ENCODE assay signal across 7 cellular contexts in the genomic region with DNA sequence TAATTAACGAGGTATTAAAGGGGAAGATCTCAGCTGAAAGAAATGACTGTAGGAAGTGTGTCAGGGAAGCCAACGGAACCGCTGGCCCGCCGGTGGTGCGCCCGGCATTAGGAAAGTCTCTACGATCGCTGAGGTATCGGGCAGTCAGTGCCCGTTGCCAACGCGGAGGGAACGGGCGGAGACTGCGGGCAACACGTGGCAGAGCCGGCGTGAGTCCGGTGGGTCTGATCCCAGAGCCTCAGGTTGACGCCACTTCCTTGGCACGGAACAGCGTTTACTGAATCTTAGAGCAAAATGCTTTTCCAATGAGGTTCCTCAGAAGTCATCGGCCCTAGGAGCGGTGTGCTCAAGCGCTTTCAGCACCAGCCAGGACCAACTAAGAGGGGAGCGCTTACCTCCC.
DNase-seq lines count a peak whose midpoint lies in the region; ATAC-seq and TF ChIP-seq lines count a peak whose summit lies in the region.
"Not testable (repeated sequence)": the region's sequence is repeated elsewhere in the genome, so short reads cannot be mapped to it uniquely, and the experiment has no call there.

No MANE protein-coding gene starts in this region.

- CTCF ChIA-PET in activated B cell treated with CpG ODN at 0.5 μM for 24 hours (lab: Charles Lee) = not testable (repeated sequence)

- not testable (repeated sequence) for H3K4me1 ChIP-seq in ES-I3 (ENCODE audit: insufficient read depth, low read length); lower lobe of right lung

- ATAC-seq in activated B cell treated with CpG ODN at 0.5 μM for 24 hours (ENCODE audit: low read depth) = not testable (repeated sequence)
- ATAC-seq in lower lobe of right lung = peak; percentile 51 to 55

- POLR2A ChIA-PET in activated B cell treated with CpG ODN at 0.5 μM for 24 hours (lab: Charles Lee) = not testable (repeated sequence)

- not testable (repeated sequence) for H3K27ac ChIP-seq in lower lobe of right lung

- intact Hi-C loops in activated B cell treated with CpG ODN at 0.5 μM for 24 hours (cut with micrococcal nuclease); head of caudate nucleus (cut with DNase I); lower lobe of right lung (cut with DNase I): not testable (repeated sequence)

- in situ Hi-C loops in T47D (cut with HindIII; ENCODE audit: low pct_unique_long_range_greater_than_20kb, low sequenced_read_pairs) = not testable (repeated sequence)

- H3K36me3 ChIP-seq in ES-I3 (ENCODE audit: insufficient read depth, low read length); lower lobe of right lung: not testable (repeated sequence)

- peak overlapping the region; percentile 45 for H3K4me3 Mint-ChIP-seq in activated B cell treated with CpG ODN at 0.5 μM for 24 hours

- not testable (repeated sequence) for H3K36me3 Mint-ChIP-seq in activated B cell treated with CpG ODN at 0.5 μM for 24 hours (ENCODE audit: low read depth)

- peak overlapping the region; percentile 58; the same call in 1 of the 2 replicates for H3K9ac ChIP-seq in ES-I3 (ENCODE audit: low read depth, low read length)

- not testable (repeated sequence) for H3K4me1 Mint-ChIP-seq in activated B cell treated with CpG ODN at 0.5 μM for 24 hours

- H3K9me3 ChIP-seq in ES-I3 (ENCODE audit: control insufficient read depth, insufficient read depth, low read length); lower lobe of right lung: not testable (repeated sequence)

- DNase-seq in NCI-H146 (lab: John Stamatoyannopoulos, UW) (peak; percentile 48), T47D (ENCODE audit: low read depth in 1 of 2, low spot score in 1 of 2) (peak; percentile 1 to 13), head of caudate nucleus (peak in 38 of 42 donors; percentile 1 to 59 (median 29)), lower lobe of right lung (peak; percentile 47)
- DNase-seq in activated B cell treated with CpG ODN at 0.5 μM for 24 hours; retinal pigment epithelial cell (ENCODE audit: low read depth): not testable (repeated sequence)

- H3K27me3 Mint-ChIP-seq in activated B cell treated with CpG ODN at 0.5 μM for 24 hours = peaks cover 25% of the 10 kb centered on the region

- not testable (repeated sequence) for H3K9me3 Mint-ChIP-seq in activated B cell treated with CpG ODN at 0.5 μM for 24 hours

- TF ChIP-seq CTCF in activated B cell treated with CpG ODN at 0.5 μM for 24 hours (IDR thresholded peaks at IDR 0.05); lower lobe of right lung (IDR thresholded peaks at IDR 0.05); retinal pigment epithelial cell (conservative IDR thresholded peaks at IDR 0.05; ENCODE audit: low read depth, low read length): not testable (repeated sequence)

- H3K4me3 ChIP-seq in lower lobe of right lung (peak overlapping the region; percentile 36), retinal pigment epithelial cell (ENCODE audit: low read length) (peak overlapping the region; percentile 59)

- H3K27me3 ChIP-seq in lower lobe of right lung (ENCODE audit: low read depth) = peaks cover 25% of the 10 kb centered on the region

- H3K27ac Mint-ChIP-seq in activated B cell treated with CpG ODN at 0.5 μM for 24 hours = not testable (repeated sequence)
